In the genomic region with DNA sequence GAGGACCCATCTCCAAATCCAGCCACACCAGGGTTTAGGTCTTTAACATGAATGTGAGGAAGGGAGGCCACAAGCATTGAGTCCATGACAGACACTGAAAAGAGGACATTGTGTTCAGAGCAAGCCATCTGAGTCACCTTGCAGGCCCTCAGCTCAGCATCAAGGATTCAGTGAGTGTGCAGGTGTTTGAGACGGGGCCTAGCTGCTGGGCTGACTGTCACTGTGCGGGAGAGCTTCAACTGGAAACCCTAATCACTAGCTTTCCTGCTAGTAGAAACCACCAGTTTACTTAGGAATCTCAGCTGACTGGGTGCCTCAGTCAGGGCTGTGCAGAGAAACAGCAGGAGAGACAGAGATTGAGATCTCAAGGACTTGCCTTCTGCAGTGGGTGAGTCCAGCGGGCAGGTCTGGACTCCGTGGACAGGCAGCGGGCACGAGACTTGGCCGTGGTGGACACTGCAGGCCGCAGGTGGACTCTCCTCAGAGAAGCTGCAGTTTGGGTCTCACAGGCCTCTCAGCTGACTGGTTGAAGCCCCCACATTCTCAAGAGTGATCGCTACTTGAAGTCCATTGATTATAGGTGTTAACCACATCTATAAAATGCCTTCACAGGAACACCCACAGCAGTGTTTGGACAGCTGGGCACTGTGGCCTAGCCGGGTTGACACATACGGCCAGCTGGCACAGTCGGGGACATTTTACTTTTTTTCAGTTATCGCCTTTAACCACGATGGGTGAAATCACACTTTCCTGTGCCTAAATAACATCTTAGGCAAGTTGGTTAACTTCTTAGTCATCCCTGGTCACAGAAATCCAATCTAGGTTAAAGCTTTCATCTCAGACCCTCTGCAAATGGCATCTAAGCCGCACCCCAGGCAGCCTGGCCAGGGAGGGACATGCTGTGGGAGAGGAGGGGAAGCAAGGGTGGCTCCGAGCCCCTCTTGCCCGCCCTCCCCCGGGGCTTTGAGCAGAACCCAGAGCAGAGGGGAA, we compare ENCODE assay signal across 12 cellular contexts.
DNase-seq lines count a peak whose midpoint lies in the region; ATAC-seq, FAIRE-seq and TF ChIP-seq lines count a peak whose summit lies in the region.
"Had no signal": no experiment of that assay in that cellular context is flagged by ENCODE, and none has a peak within 500 bp of the region (broad histone marks: within the 10 kb centered on the region; RNA-seq: fewer than 3 reads in every experiment).

No MANE protein-coding gene starts in this region.

- H4K20me1 ChIP-seq in neural progenitor cell (ENCODE audit: low read depth), result peaks cover 44% of the 10 kb centered on the region

- H3K9ac ChIP-seq in neural progenitor cell, result no peak overlapping the region

- no peaks in the 10 kb centered on the region for H3K9me3 Mint-ChIP-seq in neural progenitor cell

- no peak for FAIRE-seq in pancreas (lab: Jason Lieb, UNC)

- H3K27me3 Mint-ChIP-seq in neural progenitor cell (ENCODE audit: insufficient read depth, low read depth), result peaks cover 4% of the 10 kb centered on the region

- H3K36me3 Mint-ChIP-seq in neural progenitor cell, result peaks cover 15% of the 10 kb centered on the region

- peaks cover 16% of the 10 kb centered on the region for H3K4me1 Mint-ChIP-seq in neural progenitor cell

- H2AFZ ChIP-seq in neural progenitor cell (replicated peaks), result no peak overlapping the region

- H3K27ac ChIP-seq in pancreas (peak overlapping the region; percentile 67 to 83 (median 71)), neural progenitor cell (no peak overlapping the region)
- H3K27ac ChIP-seq: 22Rv1, foreskin keratinocyte had no signal

- H3K79me2 ChIP-seq in neural progenitor cell (ENCODE audit: low read depth), result peaks cover 37% of the 10 kb centered on the region

- ATAC-seq in pancreas, result peak; percentile 57 to 73 (median 70)
- ATAC-seq: foreskin keratinocyte had no signal

- TF ChIP-seq CTCF in pancreas (IDR thresholded peaks at IDR 0.05), result no peak
- TF ChIP-seq CTCF in neural progenitor cell (IDR thresholded peaks at IDR 0.05), result no peak

- H3K4me1 ChIP-seq in pancreas (peaks cover 20 to 56% (median 45%) of the 10 kb centered on the region in 3 donors), neural progenitor cell (no peaks in the 10 kb centered on the region)
- H3K4me1 ChIP-seq: foreskin keratinocyte had no signal

- DNase-seq in NK-92 treated with Interleukin-12 subunit alpha and Interleukin-12 subunit beta, amount 100 ng/mL, for 24 hours (lab: John Stamatoyannopoulos, UW), result peak; percentile 49
- DNase-seq in NK-92 (lab: John Stamatoyannopoulos, UW; ENCODE audit: unreplicated experiment) (no peak), NAMALWA (ENCODE audit: low spot score) (peak; percentile 63), amniotic epithelial cell (ENCODE audit: low read depth) (peak; percentile 16), pancreas (peak in 4 of 6 donors; percentile 67 to 75 (median 69)), SW 1271 (lab: John Stamatoyannopoulos, UW) (no peak), neural progenitor cell (ENCODE audit: low spot score) (no peak), putamen (ENCODE audit: low spot score) (no peak)
- DNase-seq: foreskin keratinocyte, NCI-H1694, SIG-M5 had no signal

- H3K27ac Mint-ChIP-seq in neural progenitor cell, result no peak overlapping the region

- WGBS in pancreas, 2 donors, result 43 to 49% methylated on average over 18 of the region's 18 CpGs

- H3K4me3 ChIP-seq in pancreas (no peak overlapping the region), neural progenitor cell (no peak overlapping the region)

- intact Hi-C loops in pancreas (cut with DNase I), result no loop called here

- no peaks in the 10 kb centered on the region for H3K27me3 ChIP-seq in pancreas
- H3K27me3 ChIP-seq in neural progenitor cell, result no peaks in the 10 kb centered on the region
- H3K27me3 ChIP-seq: foreskin keratinocyte had no signal

- H3K4me3 Mint-ChIP-seq in neural progenitor cell, result no peak overlapping the region

- H3K9me3 ChIP-seq in pancreas (no peaks in the 10 kb centered on the region), neural progenitor cell (ENCODE audit: low read depth) (no peaks in the 10 kb centered on the region)

- no peak overlapping the region for H3K4me2 ChIP-seq in neural progenitor cell

- no peaks in the 10 kb centered on the region for H3K36me3 ChIP-seq in pancreas
- no peaks in the 10 kb centered on the region for H3K36me3 ChIP-seq in neural progenitor cell

- H3F3A ChIP-seq in neural progenitor cell (ENCODE audit: low read depth), result peaks cover 3% of the 10 kb centered on the region

Comparison
In these comparisons a context has a peak if more than half of its experiments do, and no peak if none do; other contexts are left out.
1. DNase-seq: peak in NK-92 treated with Interleukin-12 subunit alpha and Interleukin-12 subunit beta, amount 100 ng/mL, for 24 hours (single experiment), NAMALWA (single experiment), amniotic epithelial cell (single experiment) and pancreas (4 of 6); none in NK-92 (single experiment), SW 1271 (0 of 2), neural progenitor cell (single experiment) and putamen (single experiment).